13 cellular contexts compared by ENCODE assay signal in the genomic region with DNA sequence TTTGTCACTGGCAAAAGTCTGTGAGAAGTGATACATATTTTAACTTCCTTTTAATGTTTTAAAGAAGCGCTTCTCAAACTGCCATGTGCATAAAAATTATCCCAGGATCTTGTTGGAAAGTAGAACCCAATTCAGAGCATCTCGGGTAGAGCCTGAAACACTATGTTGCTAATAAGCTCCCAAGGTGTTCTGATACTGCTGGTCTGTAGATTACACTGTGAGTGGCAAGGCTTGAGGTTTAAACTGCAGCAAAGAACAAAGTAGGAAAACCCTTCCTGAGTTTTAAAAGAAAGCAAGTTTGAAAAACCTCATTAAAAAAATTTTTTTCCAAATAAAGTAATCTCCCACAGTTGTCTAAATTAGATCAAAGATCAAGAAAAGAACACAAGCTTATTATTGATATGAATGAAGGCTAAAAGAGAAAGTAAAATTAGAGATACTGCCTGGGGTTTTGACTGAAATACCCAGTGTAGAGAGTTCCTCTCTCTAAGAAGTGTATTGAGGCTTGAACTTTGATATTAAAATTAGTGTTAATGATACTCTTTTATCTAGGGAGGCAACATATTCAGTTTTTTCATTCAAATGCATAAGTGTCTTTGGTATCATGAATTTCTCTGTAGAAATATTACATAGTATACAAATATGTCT.
"Had no signal": no experiment of that assay in that cellular context is flagged by ENCODE, and none has a peak within 500 bp of the region (broad histone marks: within the 10 kb centered on the region; RNA-seq: fewer than 3 reads in every experiment).

No MANE protein-coding gene starts in this region.

- ATAC-seq: left cardiac atrium, right cardiac atrium had no signal

- H3K27ac ChIP-seq: neutrophil, upper lobe of left lung had no signal

- H3K36me3 ChIP-seq: neutrophil, upper lobe of left lung had no signal

- H3K27ac Mint-ChIP-seq: naive B cell had no signal

- DNase-seq: activated CD4-positive, alpha-beta T cell treated with anti-CD3 and anti-CD28 coated beads for 48 hours; effector CD8-positive, alpha-beta T cell; foreskin melanocyte; head of caudate nucleus; left cardiac atrium; naive B cell; right cardiac atrium; Right ventricle myocardium superior; small intestine; T-helper 9 cell; upper lobe of left lung had no signal

- H3K4me3 ChIP-seq: lung, upper lobe of left lung had no signal

- H3K27me3 ChIP-seq: neutrophil, upper lobe of left lung had no signal

- H3K27me3 Mint-ChIP-seq: naive B cell had no signal

- H3K9me3 ChIP-seq: neutrophil, upper lobe of left lung had no signal

- H3K4me3 Mint-ChIP-seq: naive B cell had no signal
